Comparison of ENCODE assay signal across 9 cellular contexts in the genomic region with DNA sequence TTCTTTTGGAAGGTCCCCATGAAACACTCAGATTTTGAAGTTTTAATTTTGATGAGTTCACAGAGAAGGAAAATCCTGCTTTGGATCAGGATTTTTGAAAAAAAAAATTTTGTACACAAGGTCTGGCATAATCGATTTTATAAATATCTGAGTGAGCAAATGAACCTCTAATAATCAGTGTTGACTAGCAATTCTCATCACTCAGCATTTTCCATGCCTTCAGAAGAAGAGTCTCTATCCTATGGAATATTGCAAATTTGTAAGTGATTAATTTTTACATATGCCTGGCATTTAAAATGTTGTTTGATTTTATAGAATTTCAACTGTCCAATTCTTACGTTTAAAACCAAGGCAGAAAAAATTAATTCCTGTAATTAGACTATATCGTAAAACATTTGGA.
"Had no signal": no experiment of that assay in that cellular context is flagged by ENCODE, and none has a peak within 500 bp of the region (broad histone marks: within the 10 kb centered on the region; RNA-seq: fewer than 3 reads in every experiment).

No MANE protein-coding gene starts in this region.

- ATAC-seq: HCT116 had no signal

- H3K36me3 ChIP-seq: HAP-1 had no signal

- H3K9me3 ChIP-seq: HAP-1 had no signal

- DNase-seq: GM23248, GOT3, H7, HFFc6, IMR-90, KBM-7 had no signal

- H3K4me1 ChIP-seq: HAP-1 had no signal

- H3K27ac ChIP-seq: HL-60 had no signal

- H3K9ac ChIP-seq: GM23248 had no signal

- H3K4me3 ChIP-seq: GM23248, HAP-1 had no signal

- H2AFZ ChIP-seq: GM23248 had no signal
